Comparison of ENCODE assay signal across 9 cellular contexts in genomic region chr13:48349525-48349924, GRCh38.
"Had no signal": no experiment of that assay in that cellular context is flagged by ENCODE, and none has a peak within 500 bp of the region (broad histone marks: within the 10 kb centered on the region; RNA-seq: fewer than 3 reads in every experiment).

No MANE protein-coding gene starts in this region.

- H3K4me3 Mint-ChIP-seq: GM23338, H9 had no signal

- H3K27ac Mint-ChIP-seq: GM23338, H9 had no signal

- DNase-seq: H9, HCEC 1CT, IMR-90, KBM-7 had no signal

- H3K4me3 ChIP-seq: GM23338 had no signal

- H3K4me1 Mint-ChIP-seq: GM23338, H9 had no signal

- ATAC-seq: GM23338 had no signal

- H3K27ac ChIP-seq: HL-60 had no signal

- FAIRE-seq: H1, H54, HTR-8/SVneo had no signal
